ENCODE assay signal across 16 cellular contexts in genomic region chr4:25075851-25076250, GRCh38. TPM values are rescaled to one million over a fixed set of nuclear protein-coding genes. Genes with fewer than 3 reads are reported as not detected.
DNase-seq lines count a peak whose midpoint lies in the region; ATAC-seq and TF ChIP-seq lines count a peak whose summit lies in the region.
"Had no signal": no experiment of that assay in that cellular context is flagged by ENCODE, and none has a peak within 500 bp of the region (broad histone marks: within the 10 kb centered on the region; RNA-seq: fewer than 3 reads in every experiment).

No MANE protein-coding gene starts in this region.

- H3K9ac ChIP-seq in parathyroid adenoma = no peak overlapping the region
- H3K9ac ChIP-seq: BLaER1 treated with 17β-estradiol and CSF1 and Interleukin-3, amounts not matched to agents 10 nM and 100 nM had no signal

- H3K27me3 ChIP-seq in parathyroid adenoma (ENCODE audit: control insufficient read depth, insufficient read depth, low read length) = no peaks in the 10 kb centered on the region
- H3K27me3 ChIP-seq: BLaER1 treated with 17β-estradiol and CSF1 and Interleukin-3, amounts not matched to agents 10 nM and 100 nM had no signal

- no peaks in the 10 kb centered on the region for H3K36me3 ChIP-seq in parathyroid adenoma (ENCODE audit: control insufficient read depth, insufficient read depth, low read length)
- H3K36me3 ChIP-seq: BLaER1 treated with 17β-estradiol and CSF1 and Interleukin-3, amounts not matched to agents 10 nM and 100 nM had no signal

- peak overlapping the region; percentile 28 for H3K4me3 ChIP-seq in parathyroid adenoma (ENCODE audit: low read depth, low read length)
- H3K4me3 ChIP-seq: BLaER1 treated with 17β-estradiol and CSF1 and Interleukin-3, amounts not matched to agents 10 nM and 100 nM; SK-N-MC had no signal

- peak overlapping the region; percentile 89 for H3K27ac ChIP-seq in parathyroid adenoma
- H3K27ac ChIP-seq: BLaER1 treated with 17β-estradiol and CSF1 and Interleukin-3, amounts not matched to agents 10 nM and 100 nM; SK-N-MC had no signal

- no peak for TF ChIP-seq CTCF in parathyroid adenoma (IDR thresholded peaks at IDR 0.05)

- peak overlapping the region; percentile 57 for H3K4me2 ChIP-seq in parathyroid adenoma (ENCODE audit: low read length)
- H3K4me2 ChIP-seq: BLaER1 treated with 17β-estradiol and CSF1 and Interleukin-3, amounts not matched to agents 10 nM and 100 nM had no signal

- H3K9me3 ChIP-seq in parathyroid adenoma (ENCODE audit: control insufficient read depth, low read length) = no peaks in the 10 kb centered on the region

- DNase-seq in DMS53 (lab: John Stamatoyannopoulos, UW) (peak; percentile 77), NCI-H2029 (lab: John Stamatoyannopoulos, UW) (peak; percentile 14), islet precursor cell (no peak), NCI-H774 (lab: John Stamatoyannopoulos, UW) (no peak)
- no peak for DNase-seq in activated naive CD4-positive, alpha-beta T cell treated with anti-CD3 and anti-CD28 coated beads, Interleukin-2, amount 50 U/mL, for 16 hours
- no peak for DNase-seq in activated CD4-positive, alpha-beta T cell treated with anti-CD3 and anti-CD28 coated beads, Interleukin-2, amount 50 U/mL, for 1 hour
- DNase-seq: KG1, NCI-H1436 treated with DMSO at 0.1 percent for 48 hours, NCI-H2107, NCI-H446, NCI-H748 treated with DMSO at 0.1 percent for 48 hours had no signal

- peak overlapping the region; percentile 53 for H2AFZ ChIP-seq in parathyroid adenoma

- ATAC-seq in esophagus mucosa = peak; percentile 63
- ATAC-seq: Panc1 had no signal

- no peaks in the 10 kb centered on the region for H3K79me2 ChIP-seq in parathyroid adenoma

- H3K4me1 ChIP-seq in parathyroid adenoma = peaks cover 21% of the 10 kb centered on the region
- H3K4me1 ChIP-seq: BLaER1 treated with 17β-estradiol and CSF1 and Interleukin-3, amounts not matched to agents 10 nM and 100 nM had no signal

RNA-seq across cellular contexts. Expression of gene LGI2, which starts 45.1 kb away (rescaled TPM):
- total RNA-seq in esophagus mucosa = 0.20 TPM

Comparison
In these comparisons a context has a peak if more than half of its experiments do, and no peak if none do; other contexts are left out.
1. DNase-seq: peak in DMS53 (single experiment) and NCI-H2029 (single experiment); none in activated naive CD4-positive, alpha-beta T cell treated with anti-CD3 and anti-CD28 coated beads, Interleukin-2, amount 50 U/mL, for 16 hours (single experiment), islet precursor cell (single experiment), NCI-H774 (single experiment) and activated CD4-positive, alpha-beta T cell treated with anti-CD3 and anti-CD28 coated beads, Interleukin-2, amount 50 U/mL, for 1 hour (single experiment).